23 cellular contexts compared by ENCODE assay signal in the genomic region with DNA sequence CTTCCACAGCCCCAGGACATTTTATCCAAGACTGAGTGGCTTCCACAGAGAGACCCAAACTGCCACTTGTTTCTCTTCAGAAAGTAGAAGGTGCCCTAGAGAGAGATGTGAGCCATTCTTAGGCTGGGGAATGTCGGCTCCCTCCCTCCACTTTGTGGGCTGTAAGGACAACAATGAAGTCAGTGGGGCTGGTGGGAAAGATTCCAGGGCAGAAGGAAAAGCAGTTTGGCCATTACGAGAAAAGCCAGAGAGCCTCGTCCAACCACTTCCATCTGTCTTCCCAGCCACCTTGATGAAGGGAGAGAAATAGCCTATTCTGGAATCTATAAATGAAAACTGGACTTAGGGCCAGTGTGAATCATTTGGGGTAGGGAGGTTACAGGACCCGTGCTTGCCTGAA.
DNase-seq lines count a peak whose midpoint lies in the region; ATAC-seq, FAIRE-seq and TF ChIP-seq lines count a peak whose summit lies in the region.
"Had no signal": no experiment of that assay in that cellular context is flagged by ENCODE, and none has a peak within 500 bp of the region (broad histone marks: within the 10 kb centered on the region; RNA-seq: fewer than 3 reads in every experiment).

No MANE protein-coding gene starts in this region.

- H3K4me3 ChIP-seq in astrocyte (ENCODE audit: insufficient read depth, low read depth, low read length) = no peak overlapping the region
- no peak overlapping the region for H3K4me3 ChIP-seq in endodermal cell (ENCODE audit: low read length)
- H3K4me3 ChIP-seq in neural progenitor cell = no peak overlapping the region
- no peak overlapping the region for H3K4me3 ChIP-seq in body of pancreas
- H3K4me3 ChIP-seq in thyroid gland (replicated peaks in 1 of 3) = no peak overlapping the region
- H3K4me3 ChIP-seq: BLaER1 had no signal

- no peak overlapping the region for H3K27ac ChIP-seq in astrocyte (ENCODE audit: low read depth, low read length)
- no peak overlapping the region for H3K27ac ChIP-seq in endodermal cell (ENCODE audit: low read depth, low read length)
- no peak overlapping the region for H3K27ac ChIP-seq in neural progenitor cell
- no peak overlapping the region for H3K27ac ChIP-seq in body of pancreas
- H3K27ac ChIP-seq in thyroid gland = no peak overlapping the region
- no peak overlapping the region for H3K27ac ChIP-seq in foreskin keratinocyte
- H3K27ac ChIP-seq: 22Rv1, BLaER1, C4-2B had no signal

- H3F3A ChIP-seq in neural progenitor cell (ENCODE audit: low read depth) = no peaks in the 10 kb centered on the region

- H3K4me1 Mint-ChIP-seq in astrocyte (ENCODE audit: low read depth, unreplicated experiment) (no peaks in the 10 kb centered on the region), endodermal cell (peaks cover 4% of the 10 kb centered on the region), neural progenitor cell (peaks cover 6% of the 10 kb centered on the region)
- H3K4me1 Mint-ChIP-seq: B cell; CD4-positive, CD25-positive, alpha-beta regulatory T cell; CD8-positive, alpha-beta memory T cell had no signal

- intact Hi-C loops in body of pancreas (cut with DNase I) = no loop called here
- intact Hi-C loops in thyroid gland (cut with DNase I) = no loop called here

- peaks cover 3% of the 10 kb centered on the region for H3K36me3 Mint-ChIP-seq in astrocyte (ENCODE audit: low read depth, unreplicated experiment)
- peaks cover 5% of the 10 kb centered on the region for H3K36me3 Mint-ChIP-seq in endodermal cell (ENCODE audit: low read depth)
- no peaks in the 10 kb centered on the region for H3K36me3 Mint-ChIP-seq in neural progenitor cell
- H3K36me3 Mint-ChIP-seq: CD4-positive, CD25-positive, alpha-beta regulatory T cell; CD8-positive, alpha-beta memory T cell had no signal

- H4K20me1 ChIP-seq in astrocyte (ENCODE audit: insufficient read depth, low read length) (no peaks in the 10 kb centered on the region), neural progenitor cell (ENCODE audit: low read depth) (no peaks in the 10 kb centered on the region)
- H4K20me1 ChIP-seq: BLaER1 had no signal

- H3K27me3 ChIP-seq in astrocyte (ENCODE audit: insufficient read depth, low read length) (no peaks in the 10 kb centered on the region), endodermal cell (ENCODE audit: control insufficient read depth, insufficient read depth, low read length, poor library complexity, severe bottlenecking) (no peaks in the 10 kb centered on the region), neural progenitor cell (no peaks in the 10 kb centered on the region), body of pancreas (no peaks in the 10 kb centered on the region), thyroid gland (no peaks in the 10 kb centered on the region), foreskin keratinocyte (no peaks in the 10 kb centered on the region)
- H3K27me3 ChIP-seq: BLaER1 had no signal

- H3K4me2 ChIP-seq in astrocyte (ENCODE audit: low read length) (no peak overlapping the region), neural progenitor cell (no peak overlapping the region)
- H3K4me2 ChIP-seq: BLaER1 had no signal

- H3K27me3 Mint-ChIP-seq in astrocyte (ENCODE audit: low read depth, unreplicated experiment) (peaks cover 26% of the 10 kb centered on the region), endodermal cell (ENCODE audit: insufficient read depth) (peaks cover 2% of the 10 kb centered on the region), neural progenitor cell (ENCODE audit: insufficient read depth, low read depth) (peaks cover 4% of the 10 kb centered on the region)
- H3K27me3 Mint-ChIP-seq: B cell had no signal

- DNase-seq in Daoy (ENCODE audit: low read depth) (peak; percentile 27), astrocyte (ENCODE audit: low read depth) (peak; percentile 59), endodermal cell (no peak), neural progenitor cell (ENCODE audit: low spot score) (peak; percentile 16), body of pancreas (no peak), thyroid gland (no peak), foreskin keratinocyte (no peak)
- DNase-seq in activated CD4-positive, alpha-beta T cell treated with anti-CD3 and anti-CD28 coated beads for 4 hours = no peak
- DNase-seq: CD4-positive, CD25-positive, alpha-beta regulatory T cell; CD8-positive, alpha-beta memory T cell; DMS 273 treated with DMSO at 0.1 percent for 48 hours; DMS79; GOT3; HCEC 1CT had no signal

- H3K36me3 ChIP-seq in astrocyte (ENCODE audit: insufficient read depth, low read length) (no peaks in the 10 kb centered on the region), endodermal cell (ENCODE audit: control insufficient read depth, insufficient read depth, low read length) (no peaks in the 10 kb centered on the region), neural progenitor cell (no peaks in the 10 kb centered on the region), body of pancreas (replicated peaks in 1 of 2; ENCODE audit: insufficient read depth in 1 of 2, low read depth in 2 of 2) (no peaks in the 10 kb centered on the region), thyroid gland (no peaks in the 10 kb centered on the region)
- H3K36me3 ChIP-seq: BLaER1 had no signal

- H3K27ac Mint-ChIP-seq in astrocyte (ENCODE audit: unreplicated experiment) (no peak overlapping the region), endodermal cell (peak overlapping the region; percentile 55), neural progenitor cell (no peak overlapping the region)
- H3K27ac Mint-ChIP-seq: B cell; CD4-positive, CD25-positive, alpha-beta regulatory T cell; CD8-positive, alpha-beta memory T cell had no signal

- H3K9me3 Mint-ChIP-seq in astrocyte (ENCODE audit: unreplicated experiment) (peaks cover 20% of the 10 kb centered on the region), endodermal cell (peaks cover 18% of the 10 kb centered on the region), neural progenitor cell (peaks cover 13% of the 10 kb centered on the region)

- H3K9me3 ChIP-seq in astrocyte (ENCODE audit: insufficient read depth, low read depth, low read length) (no peaks in the 10 kb centered on the region), endodermal cell (ENCODE audit: control insufficient read depth, low read length) (peaks cover 17% of the 10 kb centered on the region), neural progenitor cell (ENCODE audit: low read depth) (peaks cover 10% of the 10 kb centered on the region), body of pancreas (peaks cover 0 to 18% (median 0%) of the 10 kb centered on the region in 3 donors), thyroid gland (no peaks in the 10 kb centered on the region)

- 77 to 81% methylated on average over 3 to 4 of the region's 4 CpGs for WGBS in endodermal cell (ENCODE audit: insufficient coverage in 1 of 2, insufficient read length in 1 of 2), 2 experiments
- 28 to 34% methylated on average over 4 of the region's 4 CpGs for WGBS in body of pancreas, 2 donors
- WGBS in thyroid gland, 2 donors = 57 to 62% methylated on average over 4 of the region's 4 CpGs

- no peak overlapping the region for H2AFZ ChIP-seq in astrocyte (ENCODE audit: low read depth, low read length)
- peak overlapping the region; percentile 68 for H2AFZ ChIP-seq in neural progenitor cell (replicated peaks)

- no peak for TF ChIP-seq CTCF in astrocyte (IDR thresholded peaks at IDR 0.05; ENCODE audit: insufficient read depth, low read depth, low read length)
- no peak for TF ChIP-seq CTCF in endodermal cell (conservative IDR thresholded peaks at IDR 0.05)
- TF ChIP-seq CTCF in neural progenitor cell (IDR thresholded peaks at IDR 0.05) = no peak
- no peak for TF ChIP-seq CTCF in body of pancreas (IDR thresholded peaks at IDR 0.05)
- TF ChIP-seq CTCF in thyroid gland (IDR thresholded peaks at IDR 0.05) = no peak
- no peak for TF ChIP-seq CTCF in foreskin keratinocyte (conservative IDR thresholded peaks at IDR 0.05)

- ATAC-seq in body of pancreas = no peak
- ATAC-seq in foreskin keratinocyte = no peak

- no peak overlapping the region for H3K4me3 Mint-ChIP-seq in astrocyte (ENCODE audit: unreplicated experiment)
- H3K4me3 Mint-ChIP-seq in endodermal cell = no peak overlapping the region
- no peak overlapping the region for H3K4me3 Mint-ChIP-seq in neural progenitor cell
- H3K4me3 Mint-ChIP-seq: B cell; CD4-positive, CD25-positive, alpha-beta regulatory T cell; CD8-positive, alpha-beta memory T cell had no signal

- no peak for FAIRE-seq in astrocyte (lab: Jason Lieb, UNC)
- FAIRE-seq: A204.1, D721Med, G401.6, GM12892, H54 had no signal

- H3K9ac ChIP-seq in astrocyte (ENCODE audit: low read length) (no peak overlapping the region), endodermal cell (ENCODE audit: extremely low read depth, low read length, poor library complexity, severe bottlenecking) (no peak overlapping the region), neural progenitor cell (no peak overlapping the region)
- H3K9ac ChIP-seq: BLaER1 had no signal

- no peaks in the 10 kb centered on the region for H3K79me2 ChIP-seq in astrocyte (ENCODE audit: insufficient read depth, low read length)
- no peaks in the 10 kb centered on the region for H3K79me2 ChIP-seq in neural progenitor cell (ENCODE audit: low read depth)

- no peak for TF ChIP-seq POLR2A in body of pancreas (IDR thresholded peaks at IDR 0.05)
- TF ChIP-seq POLR2A in thyroid gland (IDR thresholded peaks at IDR 0.05) = no peak

- H3K4me1 ChIP-seq in astrocyte (ENCODE audit: insufficient read depth, low read length) = no peaks in the 10 kb centered on the region
- H3K4me1 ChIP-seq in endodermal cell (ENCODE audit: control insufficient read depth, insufficient read depth, low read length) = no peaks in the 10 kb centered on the region
- H3K4me1 ChIP-seq in neural progenitor cell = peaks cover 11% of the 10 kb centered on the region
- no peaks in the 10 kb centered on the region for H3K4me1 ChIP-seq in body of pancreas
- no peaks in the 10 kb centered on the region for H3K4me1 ChIP-seq in thyroid gland
- no peaks in the 10 kb centered on the region for H3K4me1 ChIP-seq in foreskin keratinocyte
- H3K4me1 ChIP-seq: BLaER1 had no signal

Comparison
In these comparisons a context has a peak if more than half of its experiments do, and no peak if none do; other contexts are left out.
1. DNase-seq: peak in Daoy (single experiment), astrocyte (single experiment) and neural progenitor cell (single experiment); none in endodermal cell (single experiment), activated CD4-positive, alpha-beta T cell treated with anti-CD3 and anti-CD28 coated beads for 4 hours (0 of 2), body of pancreas (0 of 4), thyroid gland (0 of 2) and foreskin keratinocyte (0 of 2).